In genomic region chr15:62052714-62053113, GRCh38 we compare ENCODE assay signal across 30 cellular contexts. TPM values are rescaled to one million over a fixed set of nuclear protein-coding genes. Genes with fewer than 3 reads are reported as not detected.
DNase-seq lines count a peak whose midpoint lies in the region; ATAC-seq, FAIRE-seq and TF ChIP-seq lines count a peak whose summit lies in the region.
"Had no signal": no experiment of that assay in that cellular context is flagged by ENCODE, and none has a peak within 500 bp of the region (broad histone marks: within the 10 kb centered on the region; RNA-seq: fewer than 3 reads in every experiment).

No MANE protein-coding gene starts in this region.

- no peaks in the 10 kb centered on the region for H3K9me3 ChIP-seq in right lobe of liver
- H3K9me3 ChIP-seq: MG63 had no signal

- intact Hi-C loops in right lobe of liver (cut with DNase I) = no loop called here

- H3K36me3 ChIP-seq in right lobe of liver = no peaks in the 10 kb centered on the region
- H3K36me3 ChIP-seq: MG63, neural progenitor cell had no signal

- peak; percentile 15 for DNase-seq in CD1c-positive myeloid dendritic cell (ENCODE audit: extremely low spot score)
- no peak for DNase-seq in GM19239 (ENCODE audit: insufficient read length, low spot score)
- peak; percentile 8 for DNase-seq in NCI-H69 (lab: John Stamatoyannopoulos, UW)
- DNase-seq in right lobe of liver = no peak
- no peak for DNase-seq in NCI-H2196 (lab: John Stamatoyannopoulos, UW; ENCODE audit: unreplicated experiment)
- DNase-seq: activated CD8-positive, alpha-beta T cell treated with anti-CD3 and anti-CD28 coated beads, Interleukin-2, amount 10 ng/mL, durations not matched to agents 7 days and 5 days; activated gamma-delta T cell treated with Interleukin-2 at 50 U/mL for 16 hours; activated naive CD8-positive, alpha-beta T cell treated with anti-CD3 and anti-CD28 coated beads, Interleukin-2, amount 50 U/mL, for 24 hours; caudate nucleus; cortex of kidney; DND-41; effector memory CD8-positive, alpha-beta T cell; erythroblast; head of caudate nucleus; MG63; NCI-H146; NCI-H446 treated with DMSO at 0.1 percent for 48 hours; stimulated activated CD4-positive, alpha-beta T cell treated with anti-CD3 and anti-CD28 coated beads, Interleukin-4, amount 100 ng/mL, for 4 hours; substantia nigra had no signal

- WGBS in right lobe of liver (ENCODE audit: insufficient coverage, low coverage, low lambda C conversion rate, missing lambda C conversion rate) = 95% methylated on average over 1 of the region's 1 CpG

- no peak for TF ChIP-seq POLR2A in right lobe of liver (IDR thresholded peaks at IDR 0.05)

- ATAC-seq in right lobe of liver (peak; percentile 45 to 81 (median 60)), HG02970 (IDR thresholded peaks at IDR 0.05; ENCODE audit: low FRiP score, unreplicated experiment) (no peak), HG03469 (IDR thresholded peaks at IDR 0.05; ENCODE audit: unreplicated experiment) (no peak)
- ATAC-seq: activated CD8-positive, alpha-beta T cell treated with anti-CD3 and anti-CD28 coated beads, Interleukin-2, amount 10 ng/mL, durations not matched to agents 7 days and 5 days; activated naive CD8-positive, alpha-beta T cell treated with anti-CD3 and anti-CD28 coated beads, Interleukin-2, amount 50 U/mL, for 24 hours; effector memory CD8-positive, alpha-beta T cell; sciatic nerve; stimulated activated memory B cell treated with anti-CD40 and anti-IgM and Interleukin-4, amounts not matched to agents 10 μg/mL and 1 μg/mL and 100 μg/mL, for 72 hours had no signal

- H3K27ac ChIP-seq in right lobe of liver = no peak overlapping the region
- H3K27ac ChIP-seq: C4-2B, neural progenitor cell had no signal

- H3K4me3 ChIP-seq in right lobe of liver = no peak overlapping the region
- H3K4me3 ChIP-seq: lung, MG63, neural progenitor cell had no signal

- peak; percentile 88 for FAIRE-seq in GM19239 (lab: Jason Lieb, UNC)
- FAIRE-seq: GM12892, H1, RCC 7860 had no signal

- peaks cover 0 to 24% (median 5%) of the 10 kb centered on the region in 4 donors for H3K4me1 ChIP-seq in right lobe of liver
- H3K4me1 ChIP-seq: neural progenitor cell had no signal

- TF ChIP-seq CTCF in right lobe of liver (IDR thresholded peaks at IDR 0.05) = no peak

- H3K27me3 ChIP-seq in right lobe of liver = no peaks in the 10 kb centered on the region
- H3K27me3 ChIP-seq: MG63, neural progenitor cell had no signal

RNA-seq across cellular contexts. Expression of gene VPS13C, which starts 7.5 kb away (rescaled TPM):
- 10 to 100 TPM; 17.5 to 34.6 (median 27.3) TPM for total RNA-seq in right lobe of liver

RNA-seq across cellular contexts. Expression of gene C2CD4A, which starts 14.1 kb away (rescaled TPM):
- 1 to 10 TPM in 3 of 6 experiments, under 1 TPM in 1, not detected in 2; 0.53 to 6.3 (median 3.7) TPM for total RNA-seq in right lobe of liver
- total RNA-seq: activated CD8-positive, alpha-beta T cell treated with anti-CD3 and anti-CD28 coated beads, Interleukin-2, amount 10 ng/mL, durations not matched to agents 7 days and 5 days; H1; sciatic nerve; SK-MEL-5 had no signal

Comparison
In these comparisons a context has a peak if more than half of its experiments do, and no peak if none do; other contexts are left out.
1. DNase-seq: peak in CD1c-positive myeloid dendritic cell (single experiment) and NCI-H69 (single experiment); none in GM19239 (single experiment), right lobe of liver (0 of 3) and NCI-H2196 (single experiment).
2. ATAC-seq: peak in right lobe of liver (4 of 4); none in HG02970 (single experiment) and HG03469 (single experiment).